In the genomic region with DNA sequence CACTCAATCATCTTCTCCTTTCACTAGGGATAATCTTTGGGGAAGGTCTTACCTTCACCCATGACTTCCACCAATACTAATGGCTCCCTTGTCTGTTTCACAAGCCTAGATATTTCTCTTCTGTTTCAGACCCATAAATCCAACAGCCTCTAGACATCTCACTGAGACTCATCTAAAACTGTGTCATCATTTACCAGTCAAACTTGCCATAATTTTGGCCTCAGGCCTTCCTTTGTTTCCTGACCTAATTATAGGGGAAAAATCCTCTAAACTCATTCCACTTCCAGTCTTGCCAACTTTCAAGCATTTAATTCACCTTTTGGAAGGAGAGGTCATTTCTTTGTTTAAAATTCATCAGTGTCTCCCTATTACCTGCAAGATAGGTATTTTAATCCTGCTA, we compare ENCODE assay signal across 22 cellular contexts.
"Had no signal": no experiment of that assay in that cellular context is flagged by ENCODE, and none has a peak within 500 bp of the region (broad histone marks: within the 10 kb centered on the region; RNA-seq: fewer than 3 reads in every experiment).

No MANE protein-coding gene starts in this region.

- H3K36me3 ChIP-seq: colonic mucosa, esophagus muscularis mucosa, esophagus squamous epithelium, gastrocnemius medialis, gastroesophageal sphincter, heart left ventricle, heart right ventricle had no signal

- ATAC-seq: effector memory CD8-positive, alpha-beta T cell; esophagus mucosa; gastrocnemius medialis; gastroesophageal sphincter; heart left ventricle; heart right ventricle had no signal

- H3K27me3 ChIP-seq: colonic mucosa, esophagus muscularis mucosa, esophagus squamous epithelium, gastrocnemius medialis, gastroesophageal sphincter, heart left ventricle, heart right ventricle had no signal

- DNase-seq: colonic mucosa; cortex of kidney; dermis blood vessel endothelial cell; dorsolateral prefrontal cortex; effector CD4-positive, alpha-beta T cell; effector CD8-positive, alpha-beta T cell; effector memory CD4-positive, alpha-beta T cell; effector memory CD8-positive, alpha-beta T cell; endodermal cell; esophagus squamous epithelium; foreskin fibroblast; foreskin melanocyte; gastrocnemius medialis; glutamatergic neuron; head of caudate nucleus; heart left ventricle; heart right ventricle had no signal

- H3K4me3 ChIP-seq: colonic mucosa, coronary artery, dorsolateral prefrontal cortex, esophagus muscularis mucosa, esophagus squamous epithelium, gastrocnemius medialis, gastroesophageal sphincter, heart left ventricle, heart right ventricle had no signal

- H3K27ac ChIP-seq: colonic mucosa, coronary artery, dorsolateral prefrontal cortex, epithelial cell of prostate, esophagus muscularis mucosa, esophagus squamous epithelium, gastrocnemius medialis, gastroesophageal sphincter, heart left ventricle, heart right ventricle had no signal

- H3K9me3 ChIP-seq: colonic mucosa, esophagus muscularis mucosa, esophagus squamous epithelium, gastrocnemius medialis, gastroesophageal sphincter had no signal

- H3K4me1 ChIP-seq: colonic mucosa, esophagus muscularis mucosa, esophagus squamous epithelium, gastrocnemius medialis, gastroesophageal sphincter, heart left ventricle, heart right ventricle had no signal
